ENCODE assay signal across 10 cellular contexts in the genomic region with DNA sequence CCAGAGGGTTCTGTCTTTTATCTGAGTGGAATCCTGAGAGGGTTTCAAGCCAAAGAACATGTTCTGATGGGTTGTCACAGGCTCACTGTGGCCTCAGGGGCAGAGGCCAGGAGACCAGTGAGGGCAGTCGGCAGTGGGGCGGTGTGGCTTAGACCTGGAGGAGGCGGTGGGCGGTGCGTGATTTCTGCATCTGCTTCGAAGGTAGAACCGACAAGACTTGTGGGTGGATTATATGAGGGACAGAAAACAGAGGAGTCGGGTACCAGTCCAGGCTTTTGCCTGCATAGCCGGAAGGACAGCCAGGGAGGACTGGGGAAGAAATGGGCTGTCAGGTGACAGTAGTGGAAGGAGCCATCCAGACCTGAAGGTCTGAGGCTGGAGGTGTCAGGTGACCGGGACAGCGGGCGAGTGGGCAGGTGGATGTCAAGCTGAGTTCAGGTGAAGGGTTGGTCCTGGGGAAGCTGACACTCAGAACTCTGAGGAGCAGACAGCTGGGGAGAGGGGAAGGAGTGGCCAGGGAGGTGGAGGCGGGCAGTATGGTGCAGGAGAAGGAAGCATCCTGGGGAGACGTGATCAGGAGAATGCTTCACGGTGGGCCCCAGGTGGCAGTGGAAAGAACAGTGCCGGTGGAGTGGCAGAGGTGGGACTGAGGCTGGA. TPM values are rescaled to one million over a fixed set of nuclear protein-coding genes. Genes with fewer than 3 reads are reported as not detected.
DNase-seq lines count a peak whose midpoint lies in the region; ATAC-seq lines count a peak whose summit lies in the region.
"Had no signal": no experiment of that assay in that cellular context is flagged by ENCODE, and none has a peak within 500 bp of the region (broad histone marks: within the 10 kb centered on the region; RNA-seq: fewer than 3 reads in every experiment).

No MANE protein-coding gene starts in this region.

- no peak overlapping the region for H4K8ac ChIP-seq in mesenchymal stem cell (ENCODE audit: low read length)

- H2AK5ac ChIP-seq in mesenchymal stem cell (ENCODE audit: low read length, severe bottlenecking): no peak overlapping the region

- H2BK120ac ChIP-seq in mesenchymal stem cell (ENCODE audit: low read depth, low read length): no peak overlapping the region

- no peak overlapping the region for H3K27ac ChIP-seq in mesenchymal stem cell (ENCODE audit: low read length, poor library complexity, severe bottlenecking)
- H3K27ac ChIP-seq: C4-2B had no signal

- no peak overlapping the region for H2BK5ac ChIP-seq in mesenchymal stem cell (ENCODE audit: low read depth, low read length, poor library complexity, severe bottlenecking)

- no peak for ATAC-seq in stimulated activated naive CD8-positive, alpha-beta T cell treated with anti-CD3 and anti-CD28 coated beads, Interleukin-15, Interleukin-2, amounts not matched to agents 100 U/mL and 50 U/mL, for 24 hours
- ATAC-seq in HG03025 (IDR thresholded peaks at IDR 0.05; ENCODE audit: low FRiP score, unreplicated experiment): no peak
- ATAC-seq in GM21737 (IDR thresholded peaks at IDR 0.05; ENCODE audit: unreplicated experiment): no peak
- no peak for ATAC-seq in HG03095 (IDR thresholded peaks at IDR 0.05; ENCODE audit: unreplicated experiment)
- ATAC-seq: WTC11 had no signal

- no peak overlapping the region for H3K9ac ChIP-seq in mesenchymal stem cell (ENCODE audit: low read length)

- H3K4me1 ChIP-seq in mesenchymal stem cell (ENCODE audit: control insufficient read depth, insufficient read depth, low read depth, low read length): peaks cover 34% of the 10 kb centered on the region

- H3K14ac ChIP-seq in mesenchymal stem cell (ENCODE audit: low read length in 2 of 2): no peak overlapping the region

- no peak overlapping the region for H3K23ac ChIP-seq in mesenchymal stem cell (ENCODE audit: low read length in 2 of 2)

- H3K4me3 ChIP-seq in mesenchymal stem cell (ENCODE audit: insufficient read depth in 1 of 2, low read depth in 1 of 2, low read length in 2 of 2): no peak overlapping the region

- no peak overlapping the region for H4K91ac ChIP-seq in mesenchymal stem cell (ENCODE audit: low read length)

- 95% methylated on average over 16 of the region's 16 CpGs for WGBS in mesenchymal stem cell

- H3K4ac ChIP-seq in mesenchymal stem cell (ENCODE audit: low read depth in 1 of 2, low read length in 2 of 2): no peak overlapping the region

- no peak overlapping the region for H2BK12ac ChIP-seq in mesenchymal stem cell (ENCODE audit: low read length in 2 of 2)

- peaks cover 5% of the 10 kb centered on the region for H3K36me3 Mint-ChIP-seq in stimulated activated naive CD8-positive, alpha-beta T cell treated with anti-CD3 and anti-CD28 coated beads, Interleukin-15, Interleukin-2, amounts not matched to agents 100 ng/mL and 50 ng/mL, for 24 hours (ENCODE audit: low read depth)
- no peaks in the 10 kb centered on the region for H3K36me3 Mint-ChIP-seq in activated naive CD8-positive, alpha-beta T cell
- H3K36me3 Mint-ChIP-seq: WTC11 had no signal

- no peak overlapping the region for H2AFZ ChIP-seq in mesenchymal stem cell (ENCODE audit: low read depth, low read length)

- peaks cover 37% of the 10 kb centered on the region for H3K79me1 ChIP-seq in mesenchymal stem cell (replicated peaks; ENCODE audit: low read length, poor library complexity, severe bottlenecking)

- no peaks in the 10 kb centered on the region for H3K27me3 Mint-ChIP-seq in stimulated activated naive CD8-positive, alpha-beta T cell treated with anti-CD3 and anti-CD28 coated beads, Interleukin-15, Interleukin-2, amounts not matched to agents 100 ng/mL and 50 ng/mL, for 24 hours
- H3K27me3 Mint-ChIP-seq in activated naive CD8-positive, alpha-beta T cell: no peaks in the 10 kb centered on the region

- no peak overlapping the region for H3K4me2 ChIP-seq in mesenchymal stem cell (ENCODE audit: low read length, poor library complexity, severe bottlenecking)

- H3K9me3 ChIP-seq in mesenchymal stem cell (ENCODE audit: control insufficient read depth, low read length): no peaks in the 10 kb centered on the region

- peak overlapping the region; percentile 75 for H3K4me3 Mint-ChIP-seq in stimulated activated naive CD8-positive, alpha-beta T cell treated with anti-CD3 and anti-CD28 coated beads, Interleukin-15, Interleukin-2, amounts not matched to agents 100 ng/mL and 50 ng/mL, for 24 hours
- H3K4me3 Mint-ChIP-seq in activated naive CD8-positive, alpha-beta T cell: peak overlapping the region; percentile 74
- H3K4me3 Mint-ChIP-seq: WTC11 had no signal

- H3K36me3 ChIP-seq in mesenchymal stem cell (ENCODE audit: control insufficient read depth in 1 of 2, insufficient read depth in 2 of 2, low read depth in 1 of 2, low read length in 2 of 2): peaks cover 34 to 55% of the 10 kb centered on the region in 2 experiments

- H2BK15ac ChIP-seq in mesenchymal stem cell (ENCODE audit: low read depth, poor library complexity, severe bottlenecking): peak overlapping the region; percentile 8

- no peaks in the 10 kb centered on the region for H3K9me3 Mint-ChIP-seq in stimulated activated naive CD8-positive, alpha-beta T cell treated with anti-CD3 and anti-CD28 coated beads, Interleukin-15, Interleukin-2, amounts not matched to agents 100 ng/mL and 50 ng/mL, for 24 hours
- no peaks in the 10 kb centered on the region for H3K9me3 Mint-ChIP-seq in activated naive CD8-positive, alpha-beta T cell (ENCODE audit: low read depth)
- H3K9me3 Mint-ChIP-seq: WTC11 had no signal

- no peaks in the 10 kb centered on the region for H3K27me3 ChIP-seq in mesenchymal stem cell (ENCODE audit: control insufficient read depth in 1 of 2, insufficient read depth in 1 of 2, low read length in 2 of 2)

- DNase-seq in stimulated activated naive CD8-positive, alpha-beta T cell treated with anti-CD3 and anti-CD28 coated beads, Interleukin-15, Interleukin-2, amounts not matched to agents 100 U/mL and 50 U/mL, for 24 hours: no peak
- DNase-seq in mesenchymal stem cell (no peak), HK-2 (ENCODE audit: unreplicated experiment) (no peak)

- no peak overlapping the region for H3K18ac ChIP-seq in mesenchymal stem cell (ENCODE audit: low read depth in 1 of 2, low read length in 2 of 2)

- peaks cover 33% of the 10 kb centered on the region for H3K4me1 Mint-ChIP-seq in stimulated activated naive CD8-positive, alpha-beta T cell treated with anti-CD3 and anti-CD28 coated beads, Interleukin-15, Interleukin-2, amounts not matched to agents 100 ng/mL and 50 ng/mL, for 24 hours (ENCODE audit: low read depth)
- H3K4me1 Mint-ChIP-seq in activated naive CD8-positive, alpha-beta T cell (ENCODE audit: low read depth): peaks cover 35% of the 10 kb centered on the region

- peak overlapping the region; percentile 83 for H3K27ac Mint-ChIP-seq in stimulated activated naive CD8-positive, alpha-beta T cell treated with anti-CD3 and anti-CD28 coated beads, Interleukin-15, Interleukin-2, amounts not matched to agents 100 ng/mL and 50 ng/mL, for 24 hours
- peak overlapping the region; percentile 68 for H3K27ac Mint-ChIP-seq in activated naive CD8-positive, alpha-beta T cell
- H3K27ac Mint-ChIP-seq: WTC11 had no signal

RNA-seq across cellular contexts. Expression of a gene that starts 3.1 kb away (rescaled TPM):
- 117 TPM for polyA plus RNA-seq in mesenchymal stem cell (2013, experiment 1 of 2)
- 116 TPM for polyA plus RNA-seq in mesenchymal stem cell (2013, experiment 2 of 2)

RNA-seq across cellular contexts. Expression of a gene that starts 15.3 kb away (rescaled TPM):
- polyA plus RNA-seq in mesenchymal stem cell (2013, experiment 1 of 2): not detected
- not detected for polyA plus RNA-seq in mesenchymal stem cell (2013, experiment 2 of 2)

RNA-seq across cellular contexts. Expression of a gene that starts 22.9 kb away (rescaled TPM):
- polyA plus RNA-seq in mesenchymal stem cell (2013, experiment 1 of 2): 29.8 TPM
- 30.4 TPM for polyA plus RNA-seq in mesenchymal stem cell (2013, experiment 2 of 2)

RNA-seq across cellular contexts. Expression of a gene that starts 28.2 kb away (rescaled TPM):
- 110 TPM for polyA plus RNA-seq in mesenchymal stem cell (2013, experiment 1 of 2)
- polyA plus RNA-seq in mesenchymal stem cell (2013, experiment 2 of 2): 119 TPM

RNA-seq across cellular contexts. Expression of a gene that starts 38.6 kb away (rescaled TPM):
- polyA plus RNA-seq in mesenchymal stem cell (2013, experiment 1 of 2): 16.4 TPM
- 17.4 TPM for polyA plus RNA-seq in mesenchymal stem cell (2013, experiment 2 of 2)
